30 cellular contexts compared by ENCODE assay signal in genomic region chr13:53136554-53136953, GRCh38.
"Had no signal": no experiment of that assay in that cellular context is flagged by ENCODE, and none has a peak within 500 bp of the region (broad histone marks: within the 10 kb centered on the region; RNA-seq: fewer than 3 reads in every experiment).

No MANE protein-coding gene starts in this region.

- H3K27ac Mint-ChIP-seq: immature natural killer cell; mesothelial cell of epicardium; naive B cell; natural killer cell; nephron progenitor cell; neural progenitor cell; progenitor cell of endocrine pancreas; stimulated activated memory B cell treated with anti-CD40 and anti-IgM and Interleukin-4, amounts not matched to agents 10 μg/mL and 1 μg/mL and 100 μg/mL, for 72 hours; stimulated activated naive CD8-positive, alpha-beta T cell treated with anti-CD3 and anti-CD28 coated beads, Interleukin-15, amount 100 ng/mL, for 72 hours had no signal

- H3K27ac ChIP-seq: left lung, lower lobe of right lung, neural progenitor cell, neutrophil, right atrium auricular region, right lobe of liver, transverse colon, upper lobe of left lung had no signal

- H3K4me3 ChIP-seq: left lung, lower lobe of right lung, neural progenitor cell, right atrium auricular region, right lobe of liver, smooth muscle cell, transverse colon, upper lobe of left lung, vagina had no signal

- H3K36me3 ChIP-seq: left lung, lower lobe of right lung, neural progenitor cell, neutrophil, right atrium auricular region, right lobe of liver, transverse colon, upper lobe of left lung, vagina had no signal

- DNase-seq: hypothalamus; immature natural killer cell; kidney; left colon; left lung; lower lobe of right lung; mesendoderm; naive B cell; natural killer cell; nephron progenitor cell; occipital lobe; right lobe of liver; stimulated activated CD4-positive, alpha-beta T cell treated with anti-CD3 and anti-CD28 coated beads, Interleukin-1b, Interleukin-23, amount 100 ng/mL, for 48 hours; stimulated activated CD4-positive, alpha-beta T cell treated with anti-CD3 and anti-CD28 coated beads, Interleukin-2, amount 100 ng/mL, for 48 hours; stimulated activated CD4-positive, alpha-beta T cell treated with anti-CD3 and anti-CD28 coated beads, Interleukin-4, amount 100 ng/mL, for 4 hours; stimulated activated CD8-positive, alpha-beta memory T cell treated with anti-CD3 and anti-CD28 coated beads, Interleukin-4, amount 100 ng/mL, for 48 hours; stimulated activated naive CD4-positive, alpha-beta T cell treated with Interleukin-2 at 50 U/mL for 16 hours; stimulated activated naive CD8-positive, alpha-beta T cell treated with anti-CD3 and anti-CD28 coated beads, Interleukin-15, amount 100 ng/mL, for 72 hours; substantia nigra; transverse colon; upper lobe of left lung had no signal

- H3K4me3 Mint-ChIP-seq: immature natural killer cell; mesothelial cell of epicardium; naive B cell; natural killer cell; nephron progenitor cell; neural progenitor cell; stimulated activated memory B cell treated with anti-CD40 and anti-IgM and Interleukin-4, amounts not matched to agents 10 μg/mL and 1 μg/mL and 100 μg/mL, for 72 hours; stimulated activated naive CD8-positive, alpha-beta T cell treated with anti-CD3 and anti-CD28 coated beads, Interleukin-15, amount 100 ng/mL, for 72 hours had no signal

- H3K9me3 Mint-ChIP-seq: immature natural killer cell; mesothelial cell of epicardium; natural killer cell; nephron progenitor cell; neural progenitor cell; stimulated activated memory B cell treated with anti-CD40 and anti-IgM and Interleukin-4, amounts not matched to agents 10 μg/mL and 1 μg/mL and 100 μg/mL, for 72 hours; stimulated activated naive CD8-positive, alpha-beta T cell treated with anti-CD3 and anti-CD28 coated beads, Interleukin-15, amount 100 ng/mL, for 72 hours had no signal

- H3K9me3 ChIP-seq: left lung, lower lobe of right lung, neutrophil, right atrium auricular region, right lobe of liver, transverse colon, upper lobe of left lung, vagina had no signal

- H3K27me3 ChIP-seq: neural progenitor cell, right atrium auricular region, right lobe of liver, transverse colon, upper lobe of left lung, vagina had no signal

- H3K4me1 Mint-ChIP-seq: immature natural killer cell; naive B cell; natural killer cell; nephron progenitor cell; stimulated activated memory B cell treated with anti-CD40 and anti-IgM and Interleukin-4, amounts not matched to agents 10 μg/mL and 1 μg/mL and 100 μg/mL, for 72 hours; stimulated activated naive CD8-positive, alpha-beta T cell treated with anti-CD3 and anti-CD28 coated beads, Interleukin-15, amount 100 ng/mL, for 72 hours had no signal

- H3K9ac ChIP-seq: neural progenitor cell had no signal

- H3K27me3 Mint-ChIP-seq: naive B cell; stimulated activated memory B cell treated with anti-CD40 and anti-IgM and Interleukin-4, amounts not matched to agents 10 μg/mL and 1 μg/mL and 100 μg/mL, for 72 hours had no signal

- H3K36me3 Mint-ChIP-seq: immature natural killer cell; mesothelial cell of epicardium; naive B cell; natural killer cell; neural progenitor cell; stimulated activated memory B cell treated with anti-CD40 and anti-IgM and Interleukin-4, amounts not matched to agents 10 μg/mL and 1 μg/mL and 100 μg/mL, for 72 hours had no signal

- H3K4me1 ChIP-seq: left lung, lower lobe of right lung, right atrium auricular region, right lobe of liver, transverse colon, upper lobe of left lung had no signal

- FAIRE-seq: islet of Langerhans, kidney had no signal

- ATAC-seq: left colon; left lung; lower lobe of right lung; natural killer cell; right lobe of liver; stimulated activated memory B cell treated with anti-CD40 and anti-IgM and Interleukin-4, amounts not matched to agents 10 μg/mL and 1 μg/mL and 100 μg/mL, for 72 hours; stimulated activated naive CD8-positive, alpha-beta T cell treated with anti-CD3 and anti-CD28 coated beads, Interleukin-15, amount 100 ng/mL, for 72 hours had no signal
